8 cellular contexts compared by ENCODE assay signal in genomic region chrX:150486011-150486410, GRCh38.
DNase-seq lines count a peak whose midpoint lies in the region; ATAC-seq, FAIRE-seq and TF ChIP-seq lines count a peak whose summit lies in the region.

No MANE protein-coding gene starts in this region.

- TF ChIP-seq POLR2A in H54 (IDR thresholded peaks at IDR 0.05; ENCODE audit: low read depth, low read length): no peak

- no peak for FAIRE-seq in H54 (lab: Jason Lieb, UNC)

- peaks cover 20% of the 10 kb centered on the region for H3K4me1 Mint-ChIP-seq in activated naive CD8-positive, alpha-beta T cell treated with anti-CD3 and anti-CD28 coated beads, Interleukin-2, amount 10 ng/mL, durations not matched to agents 7 days and 5 days

- intact Hi-C loops in left ventricle myocardium inferior (cut with micrococcal nuclease): no loop called here

- peaks cover 3% of the 10 kb centered on the region for H3K4me1 ChIP-seq in RWPE2 (ENCODE audit: insufficient read depth, poor library complexity, severe bottlenecking)
- no peaks in the 10 kb centered on the region for H3K4me1 ChIP-seq in left ventricle myocardium inferior

- H3K27ac Mint-ChIP-seq in activated naive CD8-positive, alpha-beta T cell treated with anti-CD3 and anti-CD28 coated beads, Interleukin-2, amount 10 ng/mL, durations not matched to agents 7 days and 5 days: no peak overlapping the region

- peak; percentile 26 for TF ChIP-seq CTCF in RWPE2 (IDR thresholded peaks at IDR 0.05; ENCODE audit: poor library complexity, severe bottlenecking)
- peak; percentile 69 for TF ChIP-seq CTCF in left ventricle myocardium inferior (IDR thresholded peaks at IDR 0.05; ENCODE audit: borderline replicate concordance)

- DNase-seq in CMK (ENCODE audit: low read depth) (peak; percentile 3), H54 (ENCODE audit: insufficient read length, low spot score) (peak; percentile 15), RWPE2 (ENCODE audit: low spot score) (no peak), left ventricle myocardium inferior (peak; percentile 22), NCI-H510A (lab: John Stamatoyannopoulos, UW) (no peak)
- DNase-seq in activated naive CD8-positive, alpha-beta T cell treated with anti-CD3 and anti-CD28 coated beads, Interleukin-2, amount 10 ng/mL, durations not matched to agents 7 days and 5 days: peak; percentile 39
- peak; percentile 44 for DNase-seq in stimulated activated CD4-positive, alpha-beta T cell treated with anti-CD3 and anti-CD28 coated beads, Interleukin-12 subunit alpha, Interleukin-12 subunit beta, amount 100 ng/mL, for 4 hours

- H3K9me3 ChIP-seq in RWPE2 (ENCODE audit: severe bottlenecking) (no peaks in the 10 kb centered on the region), left ventricle myocardium inferior (replicated peaks) (no peaks in the 10 kb centered on the region)

- no peaks in the 10 kb centered on the region for H3K27me3 Mint-ChIP-seq in activated naive CD8-positive, alpha-beta T cell treated with anti-CD3 and anti-CD28 coated beads, Interleukin-2, amount 10 ng/mL, durations not matched to agents 7 days and 5 days

- H3K27me3 ChIP-seq in RWPE2 (ENCODE audit: insufficient read depth, poor library complexity, severe bottlenecking) (no peaks in the 10 kb centered on the region), left ventricle myocardium inferior (ENCODE audit: low read depth) (no peaks in the 10 kb centered on the region)

- ATAC-seq in RWPE2 (ENCODE audit: low read depth) (peak; percentile 59; the same call in 2 of the 3 replicates), GM21528 (IDR thresholded peaks at IDR 0.05; ENCODE audit: low FRiP score, unreplicated experiment) (no peak)
- peak; percentile 74 for ATAC-seq in activated naive CD8-positive, alpha-beta T cell treated with anti-CD3 and anti-CD28 coated beads, Interleukin-2, amount 10 ng/mL, durations not matched to agents 7 days and 5 days (ENCODE audit: low read depth)

- H3K4me3 ChIP-seq in RWPE2 (ENCODE audit: severe bottlenecking) (no peak overlapping the region), left ventricle myocardium inferior (no peak overlapping the region)

- no peak overlapping the region for H3K27ac ChIP-seq in RWPE2 (ENCODE audit: poor library complexity, severe bottlenecking)
- H3K27ac ChIP-seq in left ventricle myocardium inferior (replicated peaks): no peak overlapping the region

- H3K9me3 Mint-ChIP-seq in activated naive CD8-positive, alpha-beta T cell treated with anti-CD3 and anti-CD28 coated beads, Interleukin-2, amount 10 ng/mL, durations not matched to agents 7 days and 5 days: no peaks in the 10 kb centered on the region

- H3K36me3 ChIP-seq in RWPE2 (ENCODE audit: low read depth) (no peaks in the 10 kb centered on the region), left ventricle myocardium inferior (no peaks in the 10 kb centered on the region)

- no peaks in the 10 kb centered on the region for H3K36me3 Mint-ChIP-seq in activated naive CD8-positive, alpha-beta T cell treated with anti-CD3 and anti-CD28 coated beads, Interleukin-2, amount 10 ng/mL, durations not matched to agents 7 days and 5 days

- no peak overlapping the region for H3K4me3 Mint-ChIP-seq in activated naive CD8-positive, alpha-beta T cell treated with anti-CD3 and anti-CD28 coated beads, Interleukin-2, amount 10 ng/mL, durations not matched to agents 7 days and 5 days

- POLR2A ChIA-PET in activated naive CD8-positive, alpha-beta T cell treated with anti-CD3 and anti-CD28 coated beads, Interleukin-2, amount 10 ng/mL, durations not matched to agents 7 days and 5 days (lab: Charles Lee): no interaction called here

Comparison
In these comparisons a context has a peak if more than half of its experiments do, and no peak if none do; other contexts are left out.
1. DNase-seq: peak in CMK (single experiment), H54 (single experiment), activated naive CD8-positive, alpha-beta T cell treated with anti-CD3 and anti-CD28 coated beads, Interleukin-2, amount 10 ng/mL, durations not matched to agents 7 days and 5 days (single experiment), left ventricle myocardium inferior (single experiment) and stimulated activated CD4-positive, alpha-beta T cell treated with anti-CD3 and anti-CD28 coated beads, Interleukin-12 subunit alpha, Interleukin-12 subunit beta, amount 100 ng/mL, for 4 hours (single experiment); none in RWPE2 (single experiment) and NCI-H510A (single experiment).